8 cellular contexts compared by ENCODE assay signal in the genomic region with DNA sequence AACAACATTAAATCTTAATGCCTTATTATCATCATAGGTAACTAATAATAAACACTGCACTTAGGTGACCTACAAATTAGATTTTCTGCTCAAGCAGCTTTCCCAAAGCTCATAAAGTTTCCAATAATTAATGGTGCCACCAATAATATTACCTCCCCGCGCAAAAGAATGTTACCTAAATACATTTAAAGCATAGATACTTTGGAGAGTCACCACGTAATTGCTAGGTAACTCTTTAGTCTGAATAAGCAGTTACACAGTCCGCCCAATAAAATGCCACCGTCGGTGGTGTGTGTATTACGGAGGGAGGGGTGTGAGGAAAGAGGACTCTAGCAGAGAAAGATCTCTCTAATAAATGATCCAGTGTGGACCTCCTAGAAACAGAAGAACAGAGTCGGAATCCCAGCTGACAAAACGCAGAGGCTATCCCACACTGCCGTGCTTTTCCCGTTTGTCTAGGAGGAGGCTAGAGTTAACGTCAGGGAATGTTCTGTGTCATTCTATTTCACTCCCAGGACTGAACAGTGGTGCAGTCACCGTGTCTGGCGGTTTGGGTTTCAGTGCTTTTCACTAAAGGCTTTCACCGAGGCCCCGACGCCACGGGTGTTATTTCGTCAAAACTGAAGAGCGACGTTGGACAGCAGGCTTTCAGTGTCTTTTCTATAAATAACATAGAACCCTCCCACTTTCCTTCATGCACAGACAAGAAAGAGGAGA.
DNase-seq lines count a peak whose midpoint lies in the region; ATAC-seq lines count a peak whose summit lies in the region.

No MANE protein-coding gene starts in this region.

- no peaks in the 10 kb centered on the region for H3K9me3 ChIP-seq in effector memory CD4-positive, alpha-beta T cell (ENCODE audit: control insufficient read depth, low read length)

- peak overlapping the region; percentile 79 for H3K4me3 ChIP-seq in effector memory CD4-positive, alpha-beta T cell (ENCODE audit: insufficient read depth, low read depth, low read length, poor library complexity, severe bottlenecking)

- ATAC-seq in HG02938 (IDR thresholded peaks at IDR 0.05; ENCODE audit: unreplicated experiment): peak; percentile 36

- H3K4me1 ChIP-seq in effector memory CD4-positive, alpha-beta T cell (ENCODE audit: control insufficient read depth, insufficient read depth, low read length, poor library complexity, severe bottlenecking): peaks cover 12% of the 10 kb centered on the region

- H3K27ac ChIP-seq in effector memory CD4-positive, alpha-beta T cell (ENCODE audit: insufficient read depth, low read length, poor library complexity, severe bottlenecking): peak overlapping the region; percentile 80

- H3K27me3 ChIP-seq in effector memory CD4-positive, alpha-beta T cell (replicated peaks; ENCODE audit: control insufficient read depth, insufficient read depth, low read length, poor library complexity, severe bottlenecking): no peaks in the 10 kb centered on the region

- DNase-seq in DMS153 treated with DMSO at 0.1 percent for 48 hours (lab: John Stamatoyannopoulos, UW; ENCODE audit: unreplicated experiment) (peak; percentile 48), DMS153 (lab: John Stamatoyannopoulos, UW) (no peak), NCI-H2227 (lab: John Stamatoyannopoulos, UW; ENCODE audit: unreplicated experiment) (peak; percentile 65), medulla oblongata (ENCODE audit: extremely low spot score) (peak; percentile 78)
- peak; percentile 66 to 70 for DNase-seq in activated CD4-positive, alpha-beta T cell treated with anti-CD3 and anti-CD28 coated beads, Interleukin-2, amount 50 U/mL, for 48 hours
- peak; percentile 6 to 17 (median 9) for DNase-seq in effector memory CD4-positive, alpha-beta T cell
- peak; percentile 31 for DNase-seq in stimulated activated CD8-positive, alpha-beta memory T cell treated with anti-CD3 and anti-CD28 coated beads, Interleukin-12 subunit alpha, Interleukin-12 subunit beta, amount 100 ng/mL, for 24 hours (ENCODE audit: extremely low read depth)

- H3K36me3 ChIP-seq in effector memory CD4-positive, alpha-beta T cell (ENCODE audit: control insufficient read depth, insufficient read depth, low read length): no peaks in the 10 kb centered on the region
